Comparison of ENCODE assay signal across 25 cellular contexts in the genomic region with DNA sequence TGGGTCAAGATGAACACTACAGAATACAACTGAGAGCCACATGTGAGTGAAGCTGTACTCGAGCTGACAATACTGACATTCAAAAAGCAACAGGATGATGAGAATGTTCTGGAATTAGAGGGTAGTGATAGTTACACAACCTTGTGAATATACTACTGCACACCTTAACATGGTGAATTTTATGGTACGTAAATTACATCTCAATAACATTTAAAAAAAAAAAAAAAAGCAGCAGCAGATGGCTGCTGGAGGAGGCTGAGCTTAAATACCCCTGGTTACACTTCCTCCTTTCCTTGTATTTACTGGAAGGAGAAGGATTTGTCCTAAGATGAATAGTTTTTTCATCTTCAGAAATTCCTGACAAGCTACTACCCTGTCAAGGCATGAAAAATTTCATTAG.
"Had no signal": no experiment of that assay in that cellular context is flagged by ENCODE, and none has a peak within 500 bp of the region (broad histone marks: within the 10 kb centered on the region; RNA-seq: fewer than 3 reads in every experiment).

No MANE protein-coding gene starts in this region.

- H3K4me3 Mint-ChIP-seq: activated CD4-positive, alpha-beta memory T cell treated with anti-CD3 and anti-CD28 coated beads, Interleukin-2, amount 10 ng/mL, durations not matched to agents 7 days and 5 days; activated CD4-positive, alpha-beta T cell treated with anti-CD3 and anti-CD28 coated beads for 36 hours; activated naive CD4-positive, alpha-beta T cell treated with anti-CD3 and anti-CD28 coated beads, Interleukin-2, amount 10 ng/mL, durations not matched to agents 7 days and 5 days; activated naive CD8-positive, alpha-beta T cell treated with anti-CD3 and anti-CD28 coated beads for 36 hours; activated T-helper 17 cell treated with anti-CD3 and anti-CD28 coated beads, Interleukin-2, amount 50 U/mL, for 72 hours had no signal

- H3K4me1 ChIP-seq: Peyer's patch, SJCRH30 had no signal

- H3K36me3 Mint-ChIP-seq: activated naive CD4-positive, alpha-beta T cell treated with anti-CD3 and anti-CD28 coated beads, Interleukin-2, amount 10 ng/mL, durations not matched to agents 7 days and 5 days; activated naive CD8-positive, alpha-beta T cell treated with anti-CD3 and anti-CD28 coated beads for 36 hours had no signal

- H3K4me1 Mint-ChIP-seq: activated CD4-positive, alpha-beta memory T cell treated with anti-CD3 and anti-CD28 coated beads, Interleukin-2, amount 10 ng/mL, durations not matched to agents 7 days and 5 days; activated CD4-positive, alpha-beta T cell treated with anti-CD3 and anti-CD28 coated beads for 36 hours; activated naive CD4-positive, alpha-beta T cell treated with anti-CD3 and anti-CD28 coated beads, Interleukin-2, amount 10 ng/mL, durations not matched to agents 7 days and 5 days; activated naive CD8-positive, alpha-beta T cell treated with anti-CD3 and anti-CD28 coated beads for 36 hours; activated T-helper 17 cell treated with anti-CD3 and anti-CD28 coated beads, Interleukin-2, amount 50 U/mL, for 72 hours had no signal

- H3K36me3 ChIP-seq: brain microvascular endothelial cell, Peyer's patch, SJCRH30 had no signal

- H3K27ac Mint-ChIP-seq: activated CD4-positive, alpha-beta memory T cell treated with anti-CD3 and anti-CD28 coated beads, Interleukin-2, amount 10 ng/mL, durations not matched to agents 7 days and 5 days; activated CD4-positive, alpha-beta T cell treated with anti-CD3 and anti-CD28 coated beads for 36 hours; activated naive CD4-positive, alpha-beta T cell treated with anti-CD3 and anti-CD28 coated beads, Interleukin-2, amount 10 ng/mL, durations not matched to agents 7 days and 5 days; activated naive CD8-positive, alpha-beta T cell treated with anti-CD3 and anti-CD28 coated beads for 36 hours; activated T-helper 17 cell treated with anti-CD3 and anti-CD28 coated beads, Interleukin-2, amount 50 U/mL, for 72 hours had no signal

- DNase-seq: activated CD4-positive, alpha-beta memory T cell treated with anti-CD3 and anti-CD28 coated beads, Interleukin-2, amount 10 ng/mL, durations not matched to agents 7 days and 5 days; activated CD4-positive, alpha-beta T cell treated with anti-CD3 and anti-CD28 coated beads for 36 hours; activated CD4-positive, alpha-beta T cell treated with anti-CD3 and anti-CD28 coated beads, Interleukin-2, amount 50 U/mL, for 1 hour; activated CD4-positive, CD25-positive, alpha-beta regulatory T cell; activated gamma-delta T cell; activated naive CD4-positive, alpha-beta T cell treated with anti-CD3 and anti-CD28 coated beads, Interleukin-2, amount 10 ng/mL, durations not matched to agents 7 days and 5 days; activated naive CD8-positive, alpha-beta T cell treated with anti-CD3 and anti-CD28 coated beads for 36 hours; activated T-cell treated with anti-CD3 and anti-CD28 coated beads for 4 hours; activated T-cell treated with anti-CD3 and anti-CD28 coated beads, Interleukin-2, amount 50 U/mL, for 48 hours; brain microvascular endothelial cell; Karpas-422; NCI-H1105; NCI-H1436; NCI-H1694 treated with DMSO at 0.1 percent for 48 hours; NCI-H2029 treated with DMSO at 0.1 percent for 48 hours; NCI-H446; Peyer's patch; Right ventricle myocardium superior; SJCRH30; SK-N-SH; T-helper 1 cell had no signal

- H3K9me3 ChIP-seq: Peyer's patch had no signal

- H3K4me3 ChIP-seq: K562, Peyer's patch, SJCRH30 had no signal

- H3K27me3 ChIP-seq: brain microvascular endothelial cell, Peyer's patch had no signal

- H3K27ac ChIP-seq: brain microvascular endothelial cell, Peyer's patch, RWPE1, SJCRH30, VCaP had no signal
